11 cellular contexts compared by ENCODE assay signal in the genomic region with DNA sequence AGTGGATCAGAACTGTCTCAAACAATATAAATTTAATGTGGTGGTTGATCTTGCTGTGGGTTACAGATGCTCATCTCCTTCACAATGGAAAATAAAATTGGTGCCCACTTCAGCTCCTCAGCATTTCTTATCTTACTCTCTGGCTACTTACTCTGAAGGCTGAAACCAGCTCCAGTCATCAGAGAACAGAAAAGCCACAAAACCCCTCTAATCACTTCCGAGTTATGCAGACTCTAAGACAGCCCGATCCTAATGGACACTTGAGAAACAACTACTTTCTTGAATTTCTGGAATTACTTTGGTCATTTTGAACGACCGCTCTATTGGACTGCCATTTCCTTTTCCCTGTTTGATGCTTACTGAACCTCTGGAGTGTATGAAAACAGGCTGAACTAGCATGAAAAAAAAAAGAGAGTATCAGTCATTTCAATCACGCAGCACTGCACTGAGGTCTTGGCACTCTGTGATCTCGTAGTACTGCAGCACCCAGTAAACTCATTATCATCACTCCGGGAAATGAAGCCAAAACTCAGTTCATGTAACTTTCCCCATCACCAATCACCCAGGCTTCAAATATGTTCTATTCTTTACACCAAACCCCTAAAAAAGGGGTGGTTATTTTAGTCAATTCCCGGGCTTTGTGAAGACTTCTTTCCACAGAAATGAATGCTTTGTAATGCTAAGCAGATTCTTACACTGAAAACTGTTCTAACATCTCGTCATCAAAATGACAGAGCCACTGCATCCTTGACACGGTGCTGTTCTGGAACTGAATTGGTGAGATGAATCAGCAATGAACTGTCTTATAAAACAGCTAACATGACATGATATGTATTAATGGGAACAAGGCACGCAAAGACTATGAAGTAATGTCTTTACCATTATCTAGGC. TPM values are rescaled to one million over a fixed set of nuclear protein-coding genes. Genes with fewer than 3 reads are reported as not detected.
DNase-seq lines count a peak whose midpoint lies in the region; ATAC-seq and TF ChIP-seq lines count a peak whose summit lies in the region.
"Had no signal": no experiment of that assay in that cellular context is flagged by ENCODE, and none has a peak within 500 bp of the region (broad histone marks: within the 10 kb centered on the region; RNA-seq: fewer than 3 reads in every experiment).

No MANE protein-coding gene starts in this region.

- H3K27ac ChIP-seq in mesodermal cell (ENCODE audit: low read depth, low read length, severe bottlenecking) (peak overlapping the region; percentile 19), coronary artery (no peak overlapping the region), OCI-LY7 (ENCODE audit: low read depth, low read length, poor library complexity, severe bottlenecking) (no peak overlapping the region)

- no peaks in the 10 kb centered on the region for H4K20me1 ChIP-seq in OCI-LY7 (ENCODE audit: insufficient read depth, low read length)

- ATAC-seq in activated naive CD8-positive, alpha-beta T cell treated with anti-CD3 and anti-CD28 coated beads, Interleukin-2, amount 50 U/mL, for 24 hours: no peak
- ATAC-seq in HG02623 (IDR thresholded peaks at IDR 0.05; ENCODE audit: unreplicated experiment): no peak
- ATAC-seq: mucosa of descending colon had no signal

- H3K27me3 Mint-ChIP-seq in activated naive CD8-positive, alpha-beta T cell treated with anti-CD3 and anti-CD28 coated beads, Interleukin-2, amount 50 U/mL, for 24 hours: no peaks in the 10 kb centered on the region

- peaks cover 36% of the 10 kb centered on the region for H3K4me1 ChIP-seq in mesodermal cell (ENCODE audit: control insufficient read depth, insufficient read depth, low read length, poor library complexity, severe bottlenecking)
- H3K4me1 ChIP-seq in OCI-LY7 (ENCODE audit: insufficient read depth, low read length, poor library complexity, severe bottlenecking): no peaks in the 10 kb centered on the region

- H3K36me3 Mint-ChIP-seq in activated naive CD8-positive, alpha-beta T cell treated with anti-CD3 and anti-CD28 coated beads, Interleukin-2, amount 50 U/mL, for 24 hours (ENCODE audit: low read depth): peaks cover 29% of the 10 kb centered on the region

- H2AFZ ChIP-seq in OCI-LY7 (ENCODE audit: low read length): no peak overlapping the region

- peak overlapping the region; percentile 15 for H3K4me3 Mint-ChIP-seq in activated naive CD8-positive, alpha-beta T cell treated with anti-CD3 and anti-CD28 coated beads, Interleukin-2, amount 50 U/mL, for 24 hours

- TF ChIP-seq CTCF in GM12865 (IDR thresholded peaks at IDR 0.05; ENCODE audit: insufficient read depth, low read depth, low read length, missing control alignments) (no peak), coronary artery (IDR thresholded peaks at IDR 0.05) (no peak), OCI-LY7 (conservative IDR thresholded peaks at IDR 0.05; ENCODE audit: low read length) (no peak)

- CTCF ChIA-PET in OCI-LY7 (lab: Charles Lee; ENCODE audit: unreplicated experiment): no interaction called here

- H3K9me3 Mint-ChIP-seq in activated naive CD8-positive, alpha-beta T cell treated with anti-CD3 and anti-CD28 coated beads, Interleukin-2, amount 50 U/mL, for 24 hours: peaks cover 21% of the 10 kb centered on the region

- peaks cover 22% of the 10 kb centered on the region for H3K36me3 ChIP-seq in mesodermal cell (ENCODE audit: control insufficient read depth, insufficient read depth, low read length)
- no peaks in the 10 kb centered on the region for H3K36me3 ChIP-seq in OCI-LY7 (ENCODE audit: insufficient read depth, low read length)

- intact Hi-C loops in OCI-LY7 (cut with micrococcal nuclease; ENCODE audit: unreplicated experiment): no loop called here

- BruUV-seq in OCI-LY7 (replicated peaks; lab: Mats Ljungman, UMichigan): no TSS peak

- no peaks in the 10 kb centered on the region for H3K79me2 ChIP-seq in OCI-LY7 (ENCODE audit: insufficient read depth, low read depth, low read length)

- DNase-seq in Ammon's horn (ENCODE audit: low spot score) (peak; percentile 69), GM12865 (ENCODE audit: low read depth) (peak; percentile 18), coronary artery (ENCODE audit: low spot score) (no peak), mucosa of gallbladder (ENCODE audit: low spot score) (no peak), OCI-LY7 (ENCODE audit: low spot score) (no peak)
- no peak for DNase-seq in activated naive CD8-positive, alpha-beta T cell treated with anti-CD3 and anti-CD28 coated beads, Interleukin-2, amount 50 U/mL, for 24 hours
- DNase-seq: effector memory CD4-positive, alpha-beta T cell; mucosa of descending colon; stimulated activated naive CD4-positive, alpha-beta T cell treated with Interleukin-2 at 50 U/mL for 16 hours had no signal

- no peak overlapping the region for H3K4me2 ChIP-seq in OCI-LY7 (ENCODE audit: low read length)

- H3K27ac Mint-ChIP-seq in activated naive CD8-positive, alpha-beta T cell treated with anti-CD3 and anti-CD28 coated beads, Interleukin-2, amount 50 U/mL, for 24 hours: peak overlapping the region; percentile 55

- H3K9me3 ChIP-seq in mesodermal cell (ENCODE audit: control insufficient read depth, low read length) (peaks cover 15% of the 10 kb centered on the region), OCI-LY7 (ENCODE audit: low read length) (no peaks in the 10 kb centered on the region)

- no peak overlapping the region for H3K4me3 ChIP-seq in GM12865 (ENCODE audit: low read depth, low read length)
- H3K4me3 ChIP-seq in mesodermal cell (ENCODE audit: extremely low read depth, insufficient read depth, low read length, poor library complexity, severe bottlenecking): no peak overlapping the region
- no peak overlapping the region for H3K4me3 ChIP-seq in coronary artery
- no peak overlapping the region for H3K4me3 ChIP-seq in OCI-LY7 (ENCODE audit: low read depth, low read length, poor library complexity, severe bottlenecking)
- H3K4me3 ChIP-seq: mucosa of descending colon had no signal

- peaks cover 50% of the 10 kb centered on the region for H3K4me1 Mint-ChIP-seq in activated naive CD8-positive, alpha-beta T cell treated with anti-CD3 and anti-CD28 coated beads, Interleukin-2, amount 50 U/mL, for 24 hours

- POLR2A ChIA-PET in OCI-LY7 (lab: Charles Lee): no interaction called here

- H3K9me2 ChIP-seq in OCI-LY7 (ENCODE audit: insufficient read depth, low read length): no peaks in the 10 kb centered on the region

- WGBS in mesodermal cell (ENCODE audit: insufficient coverage in 2 of 2), 2 experiments: 77 to 85% methylated on average over 7 of the region's 11 CpGs

RNA-seq across cellular contexts. Expression of a gene that starts 54.5 kb away (rescaled TPM):
- polyA plus RNA-seq in mesodermal cell (2013, experiment 1 of 2): 66.2 TPM
- 69.8 TPM for polyA plus RNA-seq in mesodermal cell (2013, experiment 2 of 2)
- 3.2 TPM for total RNA-seq in mucosa of gallbladder
- not detected in 2 replicates for total RNA-seq in OCI-LY7 (2014; rRNA removed; shearing (Covaris generic))
- not detected in 2 replicates for total RNA-seq in OCI-LY7 (2022)

Comparison
In these comparisons a context has a peak if more than half of its experiments do, and no peak if none do; other contexts are left out.
1. DNase-seq: peak in Ammon's horn (single experiment) and GM12865 (single experiment); none in activated naive CD8-positive, alpha-beta T cell treated with anti-CD3 and anti-CD28 coated beads, Interleukin-2, amount 50 U/mL, for 24 hours (single experiment), coronary artery (single experiment), mucosa of gallbladder (single experiment) and OCI-LY7 (single experiment).